ENCODE assay signal across 8 cellular contexts in the genomic region with DNA sequence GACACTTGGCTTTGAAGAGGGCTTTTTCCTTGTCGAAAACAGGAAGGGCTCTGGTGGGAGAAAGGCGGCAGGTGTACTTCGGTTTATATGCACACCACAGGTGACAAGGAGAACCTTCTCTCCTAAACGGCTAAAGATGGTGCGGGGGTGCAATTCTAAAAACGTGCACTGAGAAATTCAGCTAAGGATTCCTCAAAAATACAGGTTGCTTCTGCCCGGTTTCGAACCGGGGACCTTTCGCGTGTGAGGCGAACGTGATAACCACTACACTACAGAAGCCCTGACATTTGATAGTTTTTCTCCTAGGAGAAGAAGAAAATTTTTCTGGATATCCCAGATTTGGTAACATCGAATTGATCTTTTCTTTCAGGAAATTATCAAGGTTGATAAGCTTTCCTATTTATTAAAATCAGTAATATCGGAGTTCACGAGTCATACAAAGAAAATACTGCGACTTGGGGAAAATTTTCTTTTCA. TPM values are rescaled to one million over a fixed set of nuclear protein-coding genes. Genes with fewer than 3 reads are reported as not detected.
A peak's percentile ranks its signal among the peaks of the same experiment; 100 is the strongest.
DNase-seq lines count a peak whose midpoint lies in the region; ATAC-seq and TF ChIP-seq lines count a peak whose summit lies in the region.

No MANE protein-coding gene starts in this region.

- POLR2A ChIA-PET in MCF 10A (lab: Yijun Ruan, JAX) = interaction anchor here (0.6 to 1.2 kb wide), 5 partner anchors 8 to 958 kb away, joined by 3 to 7 read pairs (median 3); no protein-coding TSS in a partner anchor

- no peak for TF ChIP-seq POLR2A in breast epithelium (IDR thresholded peaks at IDR 0.05)
- no peak for TF ChIP-seq POLR2A in body of pancreas (IDR thresholded peaks at IDR 0.05)

- H3K27ac ChIP-seq in breast epithelium (no peak overlapping the region), body of pancreas (no peak overlapping the region)

- DNase-seq in MCF 10A (ENCODE audit: unreplicated experiment) (peak; percentile 62), breast epithelium (ENCODE audit: low spot score in 2 of 2) (no peak), NCI-H748 (lab: John Stamatoyannopoulos, UW; ENCODE audit: unreplicated experiment) (peak; percentile 83), body of pancreas (peak; percentile 11 to 31 (median 20)), neural crest cell (ENCODE audit: low read depth, low spot score) (peak; percentile 50), NCI-H2107 treated with DMSO at 0.1 percent for 48 hours (lab: John Stamatoyannopoulos, UW; ENCODE audit: unreplicated experiment) (no peak), germinal center (ENCODE audit: low spot score) (no peak)

- WGBS in body of pancreas, 2 donors = 1 to 3% methylated on average over 17 of the region's 17 CpGs

- H3K9me3 ChIP-seq in breast epithelium (peaks cover 0 to 17% of the 10 kb centered on the region in 2 donors), body of pancreas (peaks cover 0 to 15% (median 0%) of the 10 kb centered on the region in 3 donors)

- H3K27me3 ChIP-seq in breast epithelium (peaks cover 0 to 94% of the 10 kb centered on the region in 2 donors), body of pancreas (peaks cover 0 to 16% of the 10 kb centered on the region in 2 donors)

- peaks cover 7% of the 10 kb centered on the region for H3K36me3 Mint-ChIP-seq in MCF 10A (ENCODE audit: insufficient read depth, unreplicated experiment)
- peaks cover 6% of the 10 kb centered on the region for H3K36me3 Mint-ChIP-seq in neural crest cell (ENCODE audit: low read depth)

- peak overlapping the region; percentile 61 for H3K27ac Mint-ChIP-seq in MCF 10A (ENCODE audit: low read depth, unreplicated experiment)
- no peak overlapping the region for H3K27ac Mint-ChIP-seq in neural crest cell (ENCODE audit: unreplicated experiment)

- H3K4me3 ChIP-seq in breast epithelium = peak overlapping the region in 1 of 3 donors; percentile 28
- no peak overlapping the region for H3K4me3 ChIP-seq in body of pancreas

- CTCF ChIA-PET in MCF 10A (lab: Yijun Ruan, JAX) = interaction anchor here (1.2 kb wide), 1 partner anchor 92 kb away, joined by 5 read pairs; no protein-coding TSS in a partner anchor

- intact Hi-C loops in MCF 10A (cut with micrococcal nuclease) = no loop called here
- intact Hi-C loops in breast epithelium (cut with DNase I; ENCODE audit: low total_unique reads) = no loop called here
- intact Hi-C loops in body of pancreas (cut with DNase I) = no loop called here

- H3K4me3 Mint-ChIP-seq in MCF 10A (ENCODE audit: unreplicated experiment) = peak overlapping the region; percentile 68
- H3K4me3 Mint-ChIP-seq in neural crest cell = peak overlapping the region; percentile 97

- no peaks in the 10 kb centered on the region for H3K9me3 Mint-ChIP-seq in MCF 10A (ENCODE audit: unreplicated experiment)
- H3K9me3 Mint-ChIP-seq in neural crest cell = peaks cover 6% of the 10 kb centered on the region

- ATAC-seq in body of pancreas (no peak), GM19397 (IDR thresholded peaks at IDR 0.05; ENCODE audit: unreplicated experiment) (no peak)

- no peaks in the 10 kb centered on the region for H3K4me1 Mint-ChIP-seq in MCF 10A (ENCODE audit: insufficient read depth, unreplicated experiment)
- H3K4me1 Mint-ChIP-seq in neural crest cell = peaks cover 15% of the 10 kb centered on the region

- no peaks in the 10 kb centered on the region for H3K4me1 ChIP-seq in breast epithelium
- H3K4me1 ChIP-seq in body of pancreas = no peaks in the 10 kb centered on the region

- H3K36me3 ChIP-seq in breast epithelium = no peaks in the 10 kb centered on the region
- no peaks in the 10 kb centered on the region for H3K36me3 ChIP-seq in body of pancreas (replicated peaks in 1 of 2; ENCODE audit: insufficient read depth in 1 of 2, low read depth in 2 of 2)

- no peak for TF ChIP-seq CTCF in MCF 10A (IDR thresholded peaks at IDR 0.05; ENCODE audit: unreplicated experiment)
- TF ChIP-seq CTCF in breast epithelium (IDR thresholded peaks at IDR 0.05) = no peak
- no peak for TF ChIP-seq CTCF in body of pancreas (IDR thresholded peaks at IDR 0.05)
- no peak for TF ChIP-seq CTCF in neural crest cell (conservative IDR thresholded peaks at IDR 0.05)

- no peaks in the 10 kb centered on the region for H3K27me3 Mint-ChIP-seq in MCF 10A (ENCODE audit: insufficient read depth, unreplicated experiment)
- peaks cover 90% of the 10 kb centered on the region for H3K27me3 Mint-ChIP-seq in neural crest cell (ENCODE audit: low read depth)

- BruUV-seq in MCF 10A (replicated peaks; lab: Mats Ljungman, UMichigan) = no TSS peak

RNA-seq across cellular contexts. Expression of a gene that starts 32.0 kb away (rescaled TPM):
- total RNA-seq in MCF 10A (2022) (not detected in 2 replicates), breast epithelium (not detected), body of pancreas (not detected), neural crest cell (not detected in 2 replicates)

RNA-seq across cellular contexts. Expression of a gene that starts 32.6 kb away (rescaled TPM):
- total RNA-seq in MCF 10A (2022) = 22.8 and 27.9 TPM in 2 replicates
- total RNA-seq in breast epithelium = 10 to 100 TPM in 2 of 3 donors, under 1 TPM in 1; 0.80 to 31.0 (median 12.8) TPM
- total RNA-seq in body of pancreas = 10 to 100 TPM; 10.9 to 43.8 TPM
- total RNA-seq in neural crest cell = 0.57 and 0.63 TPM in 2 replicates

Comparison
In these comparisons a context has a peak if more than half of its experiments do, and no peak if none do; other contexts are left out.
1. DNase-seq: peak in MCF 10A (single experiment), NCI-H748 (single experiment), body of pancreas (4 of 4) and neural crest cell (single experiment); none in breast epithelium (0 of 2), NCI-H2107 treated with DMSO at 0.1 percent for 48 hours (single experiment) and germinal center (single experiment).